ENCODE assay signal across 8 cellular contexts in the genomic region with DNA sequence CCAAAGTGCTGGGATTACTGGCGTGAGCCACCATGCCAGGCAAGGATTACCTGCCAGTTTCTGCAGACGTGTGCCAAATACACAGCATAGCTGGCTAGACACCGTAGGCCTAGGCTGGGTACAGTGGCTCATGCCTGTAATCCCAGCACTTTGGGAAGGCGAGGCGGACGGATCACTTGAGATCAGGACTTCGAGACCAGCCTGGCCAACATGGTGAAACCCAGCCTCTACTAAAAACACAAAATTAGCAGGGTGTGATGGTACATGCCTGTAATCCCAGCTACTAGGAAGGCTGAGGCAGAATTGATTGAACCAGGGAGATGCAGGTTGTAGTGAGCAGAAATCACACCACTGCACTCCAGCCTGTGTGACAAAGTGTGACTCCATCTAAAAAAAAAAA. TPM values are rescaled to one million over a fixed set of nuclear protein-coding genes. Genes with fewer than 3 reads are reported as not detected.
DNase-seq lines count a peak whose midpoint lies in the region; ATAC-seq and TF ChIP-seq lines count a peak whose summit lies in the region.

No MANE protein-coding gene starts in this region.

- H3K4me1 Mint-ChIP-seq in activated naive CD8-positive, alpha-beta T cell treated with anti-CD3 and anti-CD28 coated beads, Interleukin-2, amount 10 ng/mL, durations not matched to agents 7 days and 5 days, result peaks cover 29% of the 10 kb centered on the region

- H3K36me3 ChIP-seq in heart left ventricle (peaks cover 0 to 33% (median 31%) of the 10 kb centered on the region in 9 donors), liver (ENCODE audit: control insufficient read depth in 4 of 4, insufficient read depth in 3 of 4, low read depth in 1 of 4, low read length in 3 of 4) (peaks cover 0 to 13% (median 4%) of the 10 kb centered on the region in 4 donors), upper lobe of left lung (peaks cover 7 to 33% (median 23%) of the 10 kb centered on the region in 4 donors)

- peak overlapping the region; percentile 73 to 76 for H3K9ac ChIP-seq in liver (ENCODE audit: low read depth in 1 of 2, low read length in 2 of 2)

- TF ChIP-seq EP300 in upper lobe of left lung (IDR thresholded peaks at IDR 0.05), result no peak

- H3K9me3 ChIP-seq in heart left ventricle (no peaks in the 10 kb centered on the region), liver (ENCODE audit: control insufficient read depth in 4 of 4, low read length in 3 of 4) (no peaks in the 10 kb centered on the region), upper lobe of left lung (no peaks in the 10 kb centered on the region)

- TF ChIP-seq RAD21 in liver (IDR thresholded peaks at IDR 0.05), result no peak

- intact Hi-C loops in heart left ventricle (cut with DNase I), result loop anchor here in 5 of 10 donors (5.0 to 10.0 kb wide), 3 partner anchors 34 to 141 kb away; partner anchors contain the start of gene CLIP2 (in 2 of the 5)
- intact Hi-C loops in Right ventricle myocardium inferior (cut with DNase I), result loop anchor here (5.0 kb wide), 1 partner anchor 119 kb away; no protein-coding TSS in a partner anchor

- peak overlapping the region; percentile 94 for H3K4me3 Mint-ChIP-seq in activated naive CD8-positive, alpha-beta T cell treated with anti-CD3 and anti-CD28 coated beads, Interleukin-2, amount 10 ng/mL, durations not matched to agents 7 days and 5 days

- H3K9me3 Mint-ChIP-seq in activated naive CD8-positive, alpha-beta T cell treated with anti-CD3 and anti-CD28 coated beads, Interleukin-2, amount 10 ng/mL, durations not matched to agents 7 days and 5 days, result no peaks in the 10 kb centered on the region

- no peak for DNase-seq in heart left ventricle
- no peak for DNase-seq in Right ventricle myocardium inferior (ENCODE audit: missing footprints)
- no peak for DNase-seq in activated naive CD8-positive, alpha-beta T cell treated with anti-CD3 and anti-CD28 coated beads, Interleukin-2, amount 10 ng/mL, durations not matched to agents 7 days and 5 days
- DNase-seq in upper lobe of left lung, result no peak
- DNase-seq in left lobe of liver (ENCODE audit: low spot score), result no peak
- DNase-seq in KG1 (lab: John Stamatoyannopoulos, UW), result no peak

- H3K36me3 Mint-ChIP-seq in activated naive CD8-positive, alpha-beta T cell treated with anti-CD3 and anti-CD28 coated beads, Interleukin-2, amount 10 ng/mL, durations not matched to agents 7 days and 5 days, result peaks cover 23% of the 10 kb centered on the region

- peaks cover 0 to 38% (median 24%) of the 10 kb centered on the region in 12 donors for H3K4me1 ChIP-seq in heart left ventricle
- H3K4me1 ChIP-seq in liver (ENCODE audit: control insufficient read depth in 4 of 4, insufficient read depth in 4 of 4, low read length in 3 of 4), result peaks cover 2 to 33% (median 9%) of the 10 kb centered on the region in 4 donors
- H3K4me1 ChIP-seq in upper lobe of left lung, result peaks cover 21 to 33% (median 27%) of the 10 kb centered on the region in 4 donors

- TF ChIP-seq CTCF in heart left ventricle (IDR thresholded peaks at IDR 0.05), result no peak
- no peak for TF ChIP-seq CTCF in liver (IDR thresholded peaks at IDR 0.05; ENCODE audit: low read depth, low read length, missing input control)
- TF ChIP-seq CTCF in upper lobe of left lung (IDR thresholded peaks at IDR 0.05), result no peak

- no peak for TF ChIP-seq POLR2A in heart left ventricle (IDR thresholded peaks at IDR 0.05)
- TF ChIP-seq POLR2A in upper lobe of left lung (IDR thresholded peaks at IDR 0.05), result no peak

- H3K27ac ChIP-seq in heart left ventricle, result peak overlapping the region in 2 of 12 donors; percentile 93 to 97
- peak overlapping the region; percentile 88 to 91 for H3K27ac ChIP-seq in liver (ENCODE audit: low read depth in 1 of 2, low read length in 2 of 2)
- H3K27ac ChIP-seq in upper lobe of left lung, result peak overlapping the region in 2 of 4 donors; percentile 92 to 93

- ATAC-seq in heart left ventricle (no peak), Right ventricle myocardium inferior (no peak), upper lobe of left lung (ENCODE audit: low FRiP score in 2 of 2) (no peak), HG03439 (IDR thresholded peaks at IDR 0.05; ENCODE audit: unreplicated experiment) (no peak), left lobe of liver (no peak)
- ATAC-seq in activated naive CD8-positive, alpha-beta T cell treated with anti-CD3 and anti-CD28 coated beads, Interleukin-2, amount 10 ng/mL, durations not matched to agents 7 days and 5 days (ENCODE audit: low read depth), result no peak

- peak overlapping the region; percentile 94 for H3K27ac Mint-ChIP-seq in activated naive CD8-positive, alpha-beta T cell treated with anti-CD3 and anti-CD28 coated beads, Interleukin-2, amount 10 ng/mL, durations not matched to agents 7 days and 5 days

- H3K27me3 ChIP-seq in heart left ventricle (no peaks in the 10 kb centered on the region), liver (ENCODE audit: control insufficient read depth in 4 of 4, insufficient read depth in 4 of 4, low read length in 3 of 4) (no peaks in the 10 kb centered on the region), upper lobe of left lung (no peaks in the 10 kb centered on the region)

- H3K27me3 Mint-ChIP-seq in activated naive CD8-positive, alpha-beta T cell treated with anti-CD3 and anti-CD28 coated beads, Interleukin-2, amount 10 ng/mL, durations not matched to agents 7 days and 5 days, result no peaks in the 10 kb centered on the region

- POLR2A ChIA-PET in activated naive CD8-positive, alpha-beta T cell treated with anti-CD3 and anti-CD28 coated beads, Interleukin-2, amount 10 ng/mL, durations not matched to agents 7 days and 5 days (lab: Charles Lee), result interaction anchor here (1.1 to 1.6 kb wide), 3 partner anchors 9 to 42 kb away, joined by 3 to 5 read pairs (median 4); no protein-coding TSS in a partner anchor

- H3K4me3 ChIP-seq in heart left ventricle, result peak overlapping the region in 9 of 12 donors; percentile 64 to 98 (median 75)
- peak overlapping the region in 2 of 3 donors; percentile 83 to 84 for H3K4me3 ChIP-seq in liver (ENCODE audit: low read depth in 1 of 3, low read length in 3 of 3)
- H3K4me3 ChIP-seq in upper lobe of left lung, result peak overlapping the region in 3 of 4 donors; percentile 73 to 91 (median 84)

- 74 to 79% (median 76%) methylated on average over 7 of the region's 7 CpGs for WGBS in heart left ventricle, 4 donors
- WGBS in liver, result 70% methylated on average over 7 of the region's 7 CpGs
- WGBS in upper lobe of left lung, 2 donors, result 79 to 86% methylated on average over 4 to 7 of the region's 7 CpGs

TF ChIP-seq in liver, 16 proteins besides CTCF, POLR2A, EP300 and RAD21 (continues in another document):
- TF ChIP-seq HNF4G (IDR thresholded peaks at IDR 0.05), result no peak
- no peak for TF ChIP-seq YY1 (IDR thresholded peaks at IDR 0.05)
- no peak for TF ChIP-seq JUND (IDR thresholded peaks at IDR 0.05)
- no peak for TF ChIP-seq NR2F2 (IDR thresholded peaks at IDR 0.05)
- TF ChIP-seq SP1 (IDR thresholded peaks at IDR 0.05), result no peak
- TF ChIP-seq MAX (IDR thresholded peaks at IDR 0.05), result no peak

RNA-seq across cellular contexts. Expression of gene RFC2, which starts 0.9 kb away (rescaled TPM):
- total RNA-seq in heart left ventricle (10 to 100 TPM in 6 of 9 donors, 1 to 10 TPM in 3; 7.8 to 20.9 (median 12.2) TPM), Right ventricle myocardium inferior (12.4 TPM), liver (10 to 100 TPM; 12.8 to 23.8 TPM), upper lobe of left lung (10 to 100 TPM in 5 of 6 donors, 1 to 10 TPM in 1; 9.5 to 19.4 (median 14.0) TPM), left lobe of liver (11.3 TPM)
- polyA plus RNA-seq in heart left ventricle (10 to 100 TPM in 1 of 2 donors, 1 to 10 TPM in 1; 9.8 to 21.8 TPM), liver (10 to 100 TPM; 14.1 to 15.6 TPM)
- 10 to 100 TPM; 53.0 to 56.6 TPM for total RNA-seq in activated naive CD8-positive, alpha-beta T cell treated with anti-CD3 and anti-CD28 coated beads, Interleukin-2, amount 10 ng/mL, durations not matched to agents 7 days and 5 days

RNA-seq across cellular contexts. Expression of gene CLIP2, which starts 35.9 kb away (rescaled TPM):
- 10 to 100 TPM in 3 of 9 donors, 1 to 10 TPM in 6; 4.2 to 17.7 (median 9.0) TPM for total RNA-seq in heart left ventricle
- 1 to 10 TPM; 5.9 to 9.6 TPM for polyA plus RNA-seq in heart left ventricle
- total RNA-seq in Right ventricle myocardium inferior, result 7.5 TPM
- 1 to 10 TPM; 3.0 to 3.8 TPM for total RNA-seq in activated naive CD8-positive, alpha-beta T cell treated with anti-CD3 and anti-CD28 coated beads, Interleukin-2, amount 10 ng/mL, durations not matched to agents 7 days and 5 days
- 1 to 10 TPM; 3.4 to 6.3 TPM for total RNA-seq in liver
- polyA plus RNA-seq in liver, result 1 to 10 TPM; 1.4 to 1.5 TPM
- 10 to 100 TPM; 12.1 to 55.5 (median 24.8) TPM for total RNA-seq in upper lobe of left lung
- total RNA-seq in left lobe of liver, result 5.4 TPM

RNA-seq across cellular contexts. Expression of gene LAT2, which starts 43.5 kb away (rescaled TPM):
- 10 to 100 TPM in 1 of 9 donors, 1 to 10 TPM in 8; 1.0 to 20.8 (median 1.5) TPM for total RNA-seq in heart left ventricle
- 1 to 10 TPM; 1.7 to 2.9 TPM for polyA plus RNA-seq in heart left ventricle
- 3.4 TPM for total RNA-seq in Right ventricle myocardium inferior
- 10 to 100 TPM; 21.4 to 22.9 TPM for total RNA-seq in activated naive CD8-positive, alpha-beta T cell treated with anti-CD3 and anti-CD28 coated beads, Interleukin-2, amount 10 ng/mL, durations not matched to agents 7 days and 5 days
- total RNA-seq in liver, result 1 to 10 TPM; 7.2 to 8.3 TPM
- 1 to 10 TPM; 4.8 to 5.3 TPM for polyA plus RNA-seq in liver
- total RNA-seq in upper lobe of left lung, result 10 to 100 TPM; 15.2 to 77.1 (median 34.7) TPM
- total RNA-seq in left lobe of liver, result 7.8 TPM
